In the genomic region with DNA sequence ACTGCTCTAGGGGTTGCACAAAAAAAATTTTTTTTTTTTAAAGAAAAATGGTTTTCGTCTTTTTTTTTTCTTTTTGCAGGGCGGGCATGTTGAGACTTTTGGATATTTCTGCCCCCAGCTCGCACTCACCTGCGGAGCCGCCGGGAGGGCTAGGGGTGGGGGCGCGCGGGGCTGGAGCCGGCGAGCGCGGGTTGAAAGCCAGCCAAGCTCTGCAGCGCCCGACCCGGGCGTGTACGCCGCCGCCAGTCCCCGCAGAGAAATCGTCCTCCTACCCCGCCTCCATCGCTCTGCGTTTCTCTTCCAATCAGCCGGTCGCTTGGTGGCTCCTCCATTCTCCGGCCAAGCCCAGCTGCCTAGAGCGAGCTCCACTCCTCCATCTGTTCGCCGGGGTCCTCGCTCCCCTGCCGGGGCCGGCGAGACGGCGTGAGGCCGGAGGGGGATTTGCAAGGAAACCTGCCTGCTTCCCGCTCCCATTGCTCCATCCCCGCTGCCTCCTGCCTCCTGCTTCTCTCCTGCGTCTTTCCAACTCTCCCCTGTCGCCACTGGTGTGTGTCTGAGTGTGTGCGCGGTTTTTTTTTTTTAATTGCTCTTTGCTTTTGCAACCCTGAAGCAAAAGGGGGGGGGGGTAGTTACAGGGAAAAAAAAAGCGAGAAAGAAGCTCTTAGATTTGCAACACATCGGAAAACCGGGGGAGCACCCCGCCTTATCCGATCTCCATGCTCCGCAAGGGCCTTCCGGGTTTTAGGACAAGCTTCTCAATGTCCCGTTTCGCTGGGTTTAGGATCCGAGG, we compare ENCODE assay signal across 8 cellular contexts. TPM values are rescaled to one million over a fixed set of nuclear protein-coding genes. Genes with fewer than 3 reads are reported as not detected.
DNase-seq lines count a peak whose midpoint lies in the region; ATAC-seq and TF ChIP-seq lines count a peak whose summit lies in the region.

No MANE protein-coding gene starts in this region.

- intact Hi-C loops in activated CD4-positive, alpha-beta T cell treated with anti-CD3 and anti-CD28 coated beads for 36 hours (cut with DNase I, micrococcal nuclease) = loop anchor here (1.0 to 5.0 kb wide), 3 partner anchors 87 to 1096 kb away; a partner anchor contains a TSS
- intact Hi-C loops in colonic mucosa (cut with DNase I) = no loop called here

- H3K9ac ChIP-seq in colonic mucosa (ENCODE audit: low read depth in 2 of 2, low read length in 2 of 2) = peak overlapping the region; percentile 76 to 96

- in situ Hi-C loops in HAP-1 (cut with MboI; ENCODE audit: low sequenced_read_pairs) = no loop called here

- peak; percentile 21 for ATAC-seq in activated CD4-positive, alpha-beta T cell treated with anti-CD3 and anti-CD28 coated beads for 36 hours
- ATAC-seq in GM19328 (IDR thresholded peaks at IDR 0.05; ENCODE audit: unreplicated experiment) = no peak

- POLR2A ChIA-PET in activated CD4-positive, alpha-beta T cell treated with anti-CD3 and anti-CD28 coated beads for 36 hours (lab: Charles Lee) = interaction anchor here (0.6 to 2.8 kb wide), 10 partner anchors 11 to 319 kb away, joined by 3 to 12 read pairs (median 4); a partner anchor contains a TSS

- peaks cover 10% of the 10 kb centered on the region for H3K4me1 ChIP-seq in HAP-1
- H3K4me1 ChIP-seq in colonic mucosa = no peaks in the 10 kb centered on the region

- H3K36me3 ChIP-seq in HAP-1 (replicated peaks) = peaks cover 6% of the 10 kb centered on the region
- peaks cover under 1% of the 10 kb centered on the region for H3K36me3 ChIP-seq in colonic mucosa

- H3K9me3 ChIP-seq in HAP-1 (no peaks in the 10 kb centered on the region), colonic mucosa (no peaks in the 10 kb centered on the region)

- H3K27ac Mint-ChIP-seq in activated CD4-positive, alpha-beta T cell treated with anti-CD3 and anti-CD28 coated beads for 36 hours = peak overlapping the region; percentile 92

- TF ChIP-seq CTCF in AG10803 (conservative IDR thresholded peaks at IDR 0.05; ENCODE audit: low read length) (no peak), colonic mucosa (IDR thresholded peaks at IDR 0.05) (no peak)

- peak overlapping the region; percentile 93 for H3K4me3 Mint-ChIP-seq in activated CD4-positive, alpha-beta T cell treated with anti-CD3 and anti-CD28 coated beads for 36 hours

- H3K4me3 ChIP-seq in AG10803 (ENCODE audit: low read length) (peak overlapping the region; percentile 80), HAP-1 (peak overlapping the region; percentile 76), colonic mucosa (peak overlapping the region; percentile 89)

- no peaks in the 10 kb centered on the region for H3K27me3 ChIP-seq in HAP-1 (ENCODE audit: low read depth)
- no peaks in the 10 kb centered on the region for H3K27me3 ChIP-seq in colonic mucosa
- H3K27me3 ChIP-seq in layer of hippocampus (ENCODE audit: control insufficient read depth, insufficient read depth, low read length) = no peaks in the 10 kb centered on the region

- H3K27ac ChIP-seq in colonic mucosa = peak overlapping the region; percentile 99
- peak overlapping the region; percentile 96 for H3K27ac ChIP-seq in layer of hippocampus (ENCODE audit: low read depth, low read length)

- peak; percentile 78 for DNase-seq in AG10803 (ENCODE audit: low read depth)
- peak; percentile 65 to 84 for DNase-seq in HAP-1 (ENCODE audit: low spot score in 2 of 2)
- peak; percentile 75 for DNase-seq in NCI-H510A (lab: John Stamatoyannopoulos, UW)
- DNase-seq in activated CD4-positive, alpha-beta T cell treated with anti-CD3 and anti-CD28 coated beads for 36 hours = peak; percentile 81
- DNase-seq in colonic mucosa = peak; percentile 78
- DNase-seq in stimulated activated CD4-positive, alpha-beta T cell treated with anti-CD3 and anti-CD28 coated beads, Interleukin-1b, Interleukin-23, amount 100 ng/mL, for 48 hours = peak; percentile 71

- H3K36me3 Mint-ChIP-seq in activated CD4-positive, alpha-beta T cell treated with anti-CD3 and anti-CD28 coated beads for 36 hours (ENCODE audit: low read depth) = peaks cover 14% of the 10 kb centered on the region

- no peaks in the 10 kb centered on the region for H3K9me3 Mint-ChIP-seq in activated CD4-positive, alpha-beta T cell treated with anti-CD3 and anti-CD28 coated beads for 36 hours (ENCODE audit: low read depth)

- CTCF ChIA-PET in activated CD4-positive, alpha-beta T cell treated with anti-CD3 and anti-CD28 coated beads for 36 hours (lab: Charles Lee) = interaction anchor here (0.6 to 5.4 kb wide), 15 partner anchors 11 to 1699 kb away, joined by 3 to 38 read pairs (median 4); a partner anchor contains a TSS

- peaks cover 24% of the 10 kb centered on the region for H3K4me1 Mint-ChIP-seq in activated CD4-positive, alpha-beta T cell treated with anti-CD3 and anti-CD28 coated beads for 36 hours

- no peaks in the 10 kb centered on the region for H3K27me3 Mint-ChIP-seq in activated CD4-positive, alpha-beta T cell treated with anti-CD3 and anti-CD28 coated beads for 36 hours

RNA-seq across cellular contexts. Expression of a gene that starts 1.8 kb away (rescaled TPM):
- total RNA-seq in activated CD4-positive, alpha-beta T cell treated with anti-CD3 and anti-CD28 coated beads for 36 hours = 100 to 1,000 TPM; 127 to 162 TPM
- 10 to 100 TPM; 44.7 to 84.1 TPM for total RNA-seq in colonic mucosa

RNA-seq across cellular contexts. Expression of a gene that starts 21.6 kb away (rescaled TPM):
- total RNA-seq in activated CD4-positive, alpha-beta T cell treated with anti-CD3 and anti-CD28 coated beads for 36 hours = 10 to 100 TPM; 66.3 to 70.6 TPM
- total RNA-seq in colonic mucosa = 10 to 100 TPM; 65.9 to 77.3 TPM

RNA-seq across cellular contexts. Expression of a gene that starts 34.5 kb away (rescaled TPM):
- 10 to 100 TPM; 19.8 to 20.3 TPM for total RNA-seq in activated CD4-positive, alpha-beta T cell treated with anti-CD3 and anti-CD28 coated beads for 36 hours
- 10 to 100 TPM; 37.0 to 44.5 TPM for total RNA-seq in colonic mucosa

RNA-seq across cellular contexts. Expression of a gene that starts 46.7 kb away (rescaled TPM):
- total RNA-seq in activated CD4-positive, alpha-beta T cell treated with anti-CD3 and anti-CD28 coated beads for 36 hours = not detected
- total RNA-seq in colonic mucosa = under 1 TPM in 1 of 2 donors, not detected in 1; 0.27 TPM

RNA-seq across cellular contexts. Expression of a gene that starts 50.8 kb away (rescaled TPM):
- under 1 TPM; 0.14 TPM for total RNA-seq in activated CD4-positive, alpha-beta T cell treated with anti-CD3 and anti-CD28 coated beads for 36 hours
- under 1 TPM in 1 of 2 donors, not detected in 1; 0.32 TPM for total RNA-seq in colonic mucosa
